ENCODE assay signal across 1 cellular context in genomic region chr15:74783808-74784175, GRCh38.
TF ChIP-seq lines count a peak whose summit lies in the region.

No MANE protein-coding gene starts in this region.

TF ChIP-seq in H1, 55 proteins besides CTCF, POLR2A, EP300 and RAD21:
- no peak for TF ChIP-seq JUN (IDR thresholded peaks at IDR 0.05; ENCODE audit: low read depth, low read length)
- no peak for TF ChIP-seq CREB1 (IDR thresholded peaks at IDR 0.05)
- no peak for TF ChIP-seq TEAD4 (IDR thresholded peaks at IDR 0.05; ENCODE audit: low read depth, low read length)
- no peak for TF ChIP-seq FOSL1 (IDR thresholded peaks at IDR 0.05; ENCODE audit: insufficient read depth, low read depth, low read length)
- TF ChIP-seq BRCA1 (IDR thresholded peaks at IDR 0.05; ENCODE audit: low read depth, low read length): no peak
- no peak for TF ChIP-seq SIRT6 (IDR thresholded peaks at IDR 0.05; ENCODE audit: low read length)
- no peak for TF ChIP-seq KDM5A (IDR thresholded peaks at IDR 0.05; ENCODE audit: low read length)
- no peak for TF ChIP-seq NANOG (IDR thresholded peaks at IDR 0.05; ENCODE audit: insufficient read depth, low read depth, low read length, poor library complexity, severe bottlenecking)
- TF ChIP-seq RBBP5 (IDR thresholded peaks at IDR 0.05; ENCODE audit: borderline replicate concordance, low read depth, low read length): no peak
- TF ChIP-seq, protein P1, sequence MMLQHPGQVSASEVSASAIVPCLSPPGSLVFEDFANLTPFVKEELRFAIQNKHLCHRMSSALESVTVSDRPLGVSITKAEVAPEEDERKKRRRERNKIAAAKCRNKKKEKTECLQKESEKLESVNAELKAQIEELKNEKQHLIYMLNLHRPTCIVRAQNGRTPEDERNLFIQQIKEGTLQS (IDR thresholded peaks at IDR 0.05; ENCODE audit: insufficient read depth, low read depth, low read length): no peak
- TF ChIP-seq KDM1A (IDR thresholded peaks at IDR 0.05; ENCODE audit: borderline replicate concordance, low read length): no peak
- TF ChIP-seq POLR2AphosphoS5 (IDR thresholded peaks at IDR 0.05; ENCODE audit: low read depth, low read length): no peak
- TF ChIP-seq KDM4A (IDR thresholded peaks at IDR 0.05; ENCODE audit: low read depth, low read length, severe bottlenecking): no peak
- TF ChIP-seq NRF1 (IDR thresholded peaks at IDR 0.05; ENCODE audit: low read depth, low read length): no peak
- TF ChIP-seq, protein P2, sequence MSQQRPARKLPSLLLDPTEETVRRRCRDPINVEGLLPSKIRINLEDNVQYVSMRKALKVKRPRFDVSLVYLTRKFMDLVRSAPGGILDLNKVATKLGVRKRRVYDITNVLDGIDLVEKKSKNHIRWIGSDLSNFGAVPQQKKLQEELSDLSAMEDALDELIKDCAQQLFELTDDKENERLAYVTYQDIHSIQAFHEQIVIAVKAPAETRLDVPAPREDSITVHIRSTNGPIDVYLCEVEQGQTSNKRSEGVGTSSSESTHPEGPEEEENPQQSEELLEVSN (IDR thresholded peaks at IDR 0.05): no peak
- no peak for TF ChIP-seq POU5F1 (IDR thresholded peaks at IDR 0.05; ENCODE audit: low read depth, low read length)
- TF ChIP-seq TBP (IDR thresholded peaks at IDR 0.05; ENCODE audit: low read depth, low read length): no peak
- no peak for TF ChIP-seq CHD2 (IDR thresholded peaks at IDR 0.05; ENCODE audit: low read length)
- TF ChIP-seq SP2 (IDR thresholded peaks at IDR 0.05; ENCODE audit: low read length): no peak
TF ChIP-seq in H1: peak in this region for 0.
